In the genomic region with DNA sequence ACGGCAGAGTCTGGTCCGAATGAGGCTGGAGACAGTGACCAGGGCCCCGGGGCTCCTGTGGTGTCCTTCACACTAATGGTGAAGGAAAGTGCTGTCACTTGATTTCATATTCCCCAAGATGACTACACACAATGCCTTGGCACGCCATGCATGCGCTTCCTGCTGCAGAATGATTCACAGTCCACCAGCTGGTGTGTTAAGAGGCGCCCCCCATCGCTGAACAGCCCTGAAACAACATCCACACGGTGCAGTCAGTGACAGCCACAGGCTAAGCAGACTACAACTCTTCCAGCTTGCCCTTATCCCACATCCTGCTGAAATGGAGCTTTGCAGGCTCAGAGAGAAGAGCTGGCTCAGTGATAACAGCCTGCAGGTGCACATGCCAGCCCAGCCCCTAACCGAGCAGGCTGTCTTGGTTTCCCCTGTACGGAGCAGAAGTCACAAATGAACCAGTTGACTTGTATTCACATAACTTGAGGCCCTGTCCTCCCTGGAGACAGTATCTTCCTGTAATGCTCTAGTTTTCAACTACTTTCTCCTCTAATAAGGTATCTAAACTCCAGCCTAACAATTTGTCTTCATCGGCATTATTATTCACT, we compare ENCODE assay signal across 17 cellular contexts. TPM values are rescaled to one million over a fixed set of nuclear protein-coding genes. Genes with fewer than 3 reads are reported as not detected.
DNase-seq lines count a peak whose midpoint lies in the region; ATAC-seq and TF ChIP-seq lines count a peak whose summit lies in the region.
"Had no signal": no experiment of that assay in that cellular context is flagged by ENCODE, and none has a peak within 500 bp of the region (broad histone marks: within the 10 kb centered on the region; RNA-seq: fewer than 3 reads in every experiment).

No MANE protein-coding gene starts in this region.

- H3K9me3 ChIP-seq in PC-3 (ENCODE audit: low read length) (no peaks in the 10 kb centered on the region), thyroid gland (no peaks in the 10 kb centered on the region)
- H3K9me3 ChIP-seq: ascending aorta, lower lobe of right lung, tibial nerve had no signal

- H4K20me1 ChIP-seq in PC-3 (ENCODE audit: low read length): no peaks in the 10 kb centered on the region

- H3K27ac ChIP-seq in PC-3 (ENCODE audit: low read length) (no peak overlapping the region), thyroid gland (no peak overlapping the region)
- H3K27ac ChIP-seq: ascending aorta, lower lobe of right lung, sigmoid colon, SK-N-MC, tibial nerve had no signal

- DNase-seq in ELR (ENCODE audit: low read depth): peak; percentile 17
- DNase-seq in PC-3: peak; percentile 5
- peak; percentile 4 for DNase-seq in epithelial cell of esophagus (ENCODE audit: low read depth)
- DNase-seq in pons (ENCODE audit: low spot score): peak; percentile 61
- no peak for DNase-seq in thyroid gland
- DNase-seq in activated effector memory CD4-positive, alpha-beta T cell treated with Interleukin-2 at 50 U/mL for 16 hours: no peak
- DNase-seq in activated T-cell treated with anti-CD3 and anti-CD28 coated beads, Interleukin-2, amount 50 U/mL, for 4 hours: no peak
- DNase-seq: activated CD8-positive, alpha-beta T cell treated with anti-CD3 and anti-CD28 coated beads for 36 hours; lower lobe of right lung; MM.1S; nephron progenitor cell; sigmoid colon; stimulated activated CD4-positive, alpha-beta T cell treated with anti-CD3 and anti-CD28 coated beads, Interleukin-2, amount 100 ng/mL, for 48 hours had no signal

- intact Hi-C loops in PC-3 (cut with micrococcal nuclease): no loop called here
- intact Hi-C loops in thyroid gland (cut with DNase I): no loop called here

- H3K36me3 ChIP-seq in PC-3 (ENCODE audit: low read depth, low read length) (no peaks in the 10 kb centered on the region), thyroid gland (no peaks in the 10 kb centered on the region)
- H3K36me3 ChIP-seq: ascending aorta, lower lobe of right lung, sigmoid colon, tibial nerve had no signal

- H3K4me1 ChIP-seq in PC-3 (ENCODE audit: insufficient read depth, low read length) (no peaks in the 10 kb centered on the region), thyroid gland (no peaks in the 10 kb centered on the region)
- H3K4me1 ChIP-seq: ascending aorta, lower lobe of right lung, sigmoid colon, tibial nerve had no signal

- POLR2A ChIA-PET in PC-3 (lab: Charles Lee; ENCODE audit: unreplicated experiment): no interaction called here

- H3K4me3 Mint-ChIP-seq in activated T-cell treated with anti-CD3 and anti-CD28 coated beads, Interleukin-2, amount 50 U/mL, for 4 hours: no peak overlapping the region
- H3K4me3 Mint-ChIP-seq: activated CD8-positive, alpha-beta T cell treated with anti-CD3 and anti-CD28 coated beads for 36 hours; nephron progenitor cell had no signal

- CTCF ChIA-PET in PC-3 (lab: Charles Lee): no interaction called here

- WGBS in thyroid gland, 2 donors: 64 to 77% methylated on average over 10 to 11 of the region's 11 CpGs

- no peak overlapping the region for H3K9ac ChIP-seq in PC-3 (ENCODE audit: low read length)

- H3K4me2 ChIP-seq in PC-3 (ENCODE audit: low read length): no peak overlapping the region

- no peak for ATAC-seq in PC-3
- ATAC-seq in activated T-cell treated with anti-CD3 and anti-CD28 coated beads, Interleukin-2, amount 50 U/mL, for 4 hours: no peak
- no peak for ATAC-seq in HG03439 (IDR thresholded peaks at IDR 0.05; ENCODE audit: unreplicated experiment)
- ATAC-seq: activated CD8-positive, alpha-beta T cell treated with anti-CD3 and anti-CD28 coated beads for 36 hours; lower lobe of right lung had no signal

- TF ChIP-seq POLR2A in thyroid gland (IDR thresholded peaks at IDR 0.05): no peak

- 0 out of 2 replicates have a peak, but pooled peaks cover 6% of the 10 kb centered on the region for H3K27me3 ChIP-seq in PC-3 (ENCODE audit: low read length)
- no peaks in the 10 kb centered on the region for H3K27me3 ChIP-seq in thyroid gland
- H3K27me3 ChIP-seq: ascending aorta, sigmoid colon, tibial nerve had no signal

- H3K4me1 Mint-ChIP-seq in activated T-cell treated with anti-CD3 and anti-CD28 coated beads, Interleukin-2, amount 50 U/mL, for 4 hours (ENCODE audit: low read depth): no peaks in the 10 kb centered on the region
- H3K4me1 Mint-ChIP-seq: nephron progenitor cell had no signal

- H3K9me3 Mint-ChIP-seq in activated T-cell treated with anti-CD3 and anti-CD28 coated beads, Interleukin-2, amount 50 U/mL, for 4 hours: peaks cover 3% of the 10 kb centered on the region

- BruUV-seq in PC-3 (replicated peaks; lab: Mats Ljungman, UMichigan): no TSS peak

- no peaks in the 10 kb centered on the region for H3K79me2 ChIP-seq in PC-3 (ENCODE audit: low read length)

- no peak overlapping the region for H3K4me3 ChIP-seq in PC-3 (ENCODE audit: low read length)
- no peak overlapping the region for H3K4me3 ChIP-seq in epithelial cell of esophagus (ENCODE audit: low read length)
- no peak overlapping the region for H3K4me3 ChIP-seq in thyroid gland (replicated peaks in 1 of 3)
- H3K4me3 ChIP-seq: ascending aorta, lower lobe of right lung, sigmoid colon, SK-N-MC, tibial nerve had no signal

- no peaks in the 10 kb centered on the region for H3F3A ChIP-seq in PC-3 (ENCODE audit: low read length, unreplicated experiment)

- H3K36me3 Mint-ChIP-seq in activated T-cell treated with anti-CD3 and anti-CD28 coated beads, Interleukin-2, amount 50 U/mL, for 4 hours (ENCODE audit: insufficient read depth): no peaks in the 10 kb centered on the region

- TF ChIP-seq CTCF in PC-3 (conservative IDR thresholded peaks at IDR 0.05; ENCODE audit: low read depth, low read length): no peak
- no peak for TF ChIP-seq CTCF in epithelial cell of esophagus (IDR thresholded peaks at IDR 0.05; ENCODE audit: insufficient read depth, low read depth, low read length, missing control alignments)
- no peak for TF ChIP-seq CTCF in thyroid gland (IDR thresholded peaks at IDR 0.05)

- H3K9me2 ChIP-seq in PC-3 (replicated peaks; ENCODE audit: low read length): no peaks in the 10 kb centered on the region

- no peak overlapping the region for H2AFZ ChIP-seq in PC-3 (ENCODE audit: low read length)

- H3K27me3 Mint-ChIP-seq in activated T-cell treated with anti-CD3 and anti-CD28 coated beads, Interleukin-2, amount 50 U/mL, for 4 hours (ENCODE audit: low read depth): no peaks in the 10 kb centered on the region
- H3K27me3 Mint-ChIP-seq: activated CD8-positive, alpha-beta T cell treated with anti-CD3 and anti-CD28 coated beads for 36 hours had no signal

RNA-seq across cellular contexts. Expression of a gene that starts 24.3 kb away (rescaled TPM):
- not detected in 2 replicates for total RNA-seq in PC-3 (2014; rRNA removed)
- 1 to 10 TPM in 1 of 4 donors, under 1 TPM in 3; 0.39 to 1.2 (median 0.65) TPM for total RNA-seq in thyroid gland
- under 1 TPM in 2 of 3 donors, not detected in 1; 0.11 to 0.15 TPM for total RNA-seq in activated T-cell treated with anti-CD3 and anti-CD28 coated beads, Interleukin-2, amount 50 U/mL, for 4 hours
- total RNA-seq: activated CD8-positive, alpha-beta T cell treated with anti-CD3 and anti-CD28 coated beads for 36 hours; ascending aorta had no signal

Comparison
In these comparisons a context has a peak if more than half of its experiments do, and no peak if none do; other contexts are left out.
1. DNase-seq: peak in ELR (single experiment), PC-3 (single experiment), epithelial cell of esophagus (single experiment) and pons (single experiment); none in thyroid gland (0 of 2), activated effector memory CD4-positive, alpha-beta T cell treated with Interleukin-2 at 50 U/mL for 16 hours (single experiment) and activated T-cell treated with anti-CD3 and anti-CD28 coated beads, Interleukin-2, amount 50 U/mL, for 4 hours (single experiment).